8 cellular contexts compared by ENCODE assay signal in the genomic region with DNA sequence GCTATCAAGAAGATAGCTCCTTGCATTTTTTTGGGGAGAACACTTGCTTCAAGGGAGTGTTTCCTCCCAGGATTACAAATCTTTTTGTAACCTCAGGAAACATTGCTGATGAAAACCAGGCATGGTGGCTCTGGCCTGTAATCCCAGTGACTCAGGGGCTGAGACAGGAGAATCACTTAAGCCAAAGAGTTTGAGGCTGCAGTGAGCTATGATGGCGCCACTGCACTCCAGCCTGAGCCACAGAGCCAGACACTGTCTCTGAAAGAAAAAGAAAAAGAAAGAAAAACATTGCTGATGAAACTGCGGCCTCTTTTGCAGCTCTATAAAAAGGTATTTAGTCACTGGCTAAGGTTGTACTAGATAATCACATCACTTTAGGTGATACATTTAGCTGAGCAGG. TPM values are rescaled to one million over a fixed set of nuclear protein-coding genes. Genes with fewer than 3 reads are reported as not detected.
DNase-seq lines count a peak whose midpoint lies in the region; ATAC-seq and TF ChIP-seq lines count a peak whose summit lies in the region.

No MANE protein-coding gene starts in this region.

- peak overlapping the region; percentile 92 to 94 for H3K27ac ChIP-seq in ascending aorta
- no peak overlapping the region for H3K27ac ChIP-seq in mesenchymal stem cell (ENCODE audit: low read length, poor library complexity, severe bottlenecking)

- H3K36me3 ChIP-seq in ascending aorta, result no peaks in the 10 kb centered on the region
- H3K36me3 ChIP-seq in mesenchymal stem cell (ENCODE audit: control insufficient read depth in 1 of 2, insufficient read depth in 2 of 2, low read depth in 1 of 2, low read length in 2 of 2), result no peaks in the 10 kb centered on the region

- H2BK12ac ChIP-seq in mesenchymal stem cell (ENCODE audit: low read length in 2 of 2), result no peak overlapping the region

- H2AK5ac ChIP-seq in mesenchymal stem cell (ENCODE audit: low read length, severe bottlenecking), result no peak overlapping the region

- CTCF ChIA-PET in T-cell (lab: Charles Lee), result no interaction called here

- no peaks in the 10 kb centered on the region for H3K27me3 Mint-ChIP-seq in osteocyte (ENCODE audit: unreplicated experiment)
- no peaks in the 10 kb centered on the region for H3K27me3 Mint-ChIP-seq in T-cell

- no peaks in the 10 kb centered on the region for H3K9me3 Mint-ChIP-seq in osteocyte (ENCODE audit: unreplicated experiment)
- H3K9me3 Mint-ChIP-seq in T-cell, result peaks cover 0 to 6% (median 0%) of the 10 kb centered on the region in 3 donors

- H3K27ac Mint-ChIP-seq in osteocyte (ENCODE audit: unreplicated experiment), result no peak overlapping the region
- H3K27ac Mint-ChIP-seq in T-cell, result no peak overlapping the region

- H3K4me3 ChIP-seq in AG10803 (ENCODE audit: low read length) (no peak overlapping the region; the same call in 1 of the 2 replicates), ascending aorta (peak overlapping the region in 1 of 2 donors; percentile 66), mesenchymal stem cell (ENCODE audit: insufficient read depth in 1 of 2, low read depth in 1 of 2, low read length in 2 of 2) (peak overlapping the region in 1 of 2 experiments; percentile 84)

- H2BK5ac ChIP-seq in mesenchymal stem cell (ENCODE audit: low read depth, low read length, poor library complexity, severe bottlenecking), result no peak overlapping the region

- H3K9me3 ChIP-seq in ascending aorta (peaks cover 0 to 12% of the 10 kb centered on the region in 2 donors), mesenchymal stem cell (ENCODE audit: control insufficient read depth, low read length) (no peaks in the 10 kb centered on the region)

- peak; percentile 86 for DNase-seq in AG10803 (ENCODE audit: low read depth)
- peak; percentile 31 for DNase-seq in HS-27A (ENCODE audit: low read depth)
- DNase-seq in ascending aorta (ENCODE audit: low spot score in 2 of 2), result no peak
- peak; percentile 92 for DNase-seq in mesenchymal stem cell
- no peak for DNase-seq in osteocyte (ENCODE audit: extremely low spot score, unreplicated experiment)
- no peak for DNase-seq in activated CD4-positive, CD25-positive, alpha-beta regulatory T cell (lab: John Stamatoyannopoulos, UW)
- no peak for DNase-seq in T-cell

- peak overlapping the region in 1 of 2 experiments; percentile 37 for H3K4ac ChIP-seq in mesenchymal stem cell (ENCODE audit: low read depth in 1 of 2, low read length in 2 of 2)

- H2BK120ac ChIP-seq in mesenchymal stem cell (ENCODE audit: low read depth, low read length), result no peak overlapping the region

- WGBS in mesenchymal stem cell, result 86% methylated on average over 2 of the region's 2 CpGs

- no peak overlapping the region for H2AFZ ChIP-seq in mesenchymal stem cell (ENCODE audit: low read depth, low read length)

- no peak overlapping the region for H3K18ac ChIP-seq in mesenchymal stem cell (ENCODE audit: low read depth in 1 of 2, low read length in 2 of 2)

- H3K27me3 ChIP-seq in ascending aorta (no peaks in the 10 kb centered on the region), mesenchymal stem cell (ENCODE audit: control insufficient read depth in 1 of 2, insufficient read depth in 1 of 2, low read length in 2 of 2) (no peaks in the 10 kb centered on the region)

- no peak for ATAC-seq in T-cell (replicated peaks in 1 of 4)
- no peak for ATAC-seq in GM19351 (IDR thresholded peaks at IDR 0.05; ENCODE audit: unreplicated experiment)

- no peak overlapping the region for H4K91ac ChIP-seq in mesenchymal stem cell (ENCODE audit: low read length)

- no peak overlapping the region for H2BK15ac ChIP-seq in mesenchymal stem cell (ENCODE audit: low read depth, poor library complexity, severe bottlenecking)

- H3K4me3 Mint-ChIP-seq in osteocyte (ENCODE audit: unreplicated experiment) (no peak overlapping the region), T-cell (no peak overlapping the region)

- H3K4me1 ChIP-seq in ascending aorta, result peaks cover 0 to 3% of the 10 kb centered on the region in 2 donors
- H3K4me1 ChIP-seq in mesenchymal stem cell (ENCODE audit: control insufficient read depth, insufficient read depth, low read depth, low read length), result peaks cover 5% of the 10 kb centered on the region

- H3K79me1 ChIP-seq in mesenchymal stem cell (replicated peaks; ENCODE audit: low read length, poor library complexity, severe bottlenecking), result no peaks in the 10 kb centered on the region

- no peak overlapping the region for H3K23ac ChIP-seq in mesenchymal stem cell (ENCODE audit: low read length in 2 of 2)

- H4K8ac ChIP-seq in mesenchymal stem cell (ENCODE audit: low read length), result no peak overlapping the region

- TF ChIP-seq CTCF in AG10803 (conservative IDR thresholded peaks at IDR 0.05; ENCODE audit: low read length), result peak; percentile 16
- TF ChIP-seq CTCF in ascending aorta (IDR thresholded peaks at IDR 0.05), result no peak
- no peak for TF ChIP-seq CTCF in osteocyte (IDR thresholded peaks at IDR 0.05)

- H3K36me3 Mint-ChIP-seq in osteocyte (ENCODE audit: unreplicated experiment), result no peaks in the 10 kb centered on the region
- H3K36me3 Mint-ChIP-seq in T-cell, result peaks cover 6% of the 10 kb centered on the region

- no peak overlapping the region for H3K14ac ChIP-seq in mesenchymal stem cell (ENCODE audit: low read length in 2 of 2)

- intact Hi-C loops in ascending aorta (cut with DNase I), result no loop called here

- POLR2A ChIA-PET in T-cell (lab: Charles Lee), result interaction anchor here in 1 of 2 donors (0.6 kb wide), 1 partner anchor 12 kb away, joined by 5 read pairs; no protein-coding TSS in a partner anchor

- H3K9ac ChIP-seq in mesenchymal stem cell (ENCODE audit: low read length), result peak overlapping the region; percentile 96

- H3K4me1 Mint-ChIP-seq in osteocyte (ENCODE audit: unreplicated experiment) (peaks cover 17% of the 10 kb centered on the region), T-cell (peaks cover 17 to 46% (median 44%) of the 10 kb centered on the region in 3 donors)

- no peak overlapping the region for H3K4me2 ChIP-seq in mesenchymal stem cell (ENCODE audit: low read length, poor library complexity, severe bottlenecking)

RNA-seq across cellular contexts. Expression of gene RNU1-2, which starts 7.3 kb away (rescaled TPM):
- under 0.01 TPM for total RNA-seq in ascending aorta
- polyA plus RNA-seq in mesenchymal stem cell (2013, experiment 1 of 2), result not detected
- polyA plus RNA-seq in mesenchymal stem cell (2013, experiment 2 of 2), result not detected
- total RNA-seq in osteocyte, result 2,650 and 2,859 TPM in 2 replicates
- 1,000 to 10,000 TPM; 2,148 to 4,743 (median 3,650) TPM for total RNA-seq in T-cell

RNA-seq across cellular contexts. Expression of gene CROCC, which starts 18.7 kb away (rescaled TPM):
- total RNA-seq in ascending aorta (27.0 TPM), osteocyte (31.4 and 34.5 TPM in 2 replicates), T-cell (100 to 1,000 TPM in 1 of 5 donors, 10 to 100 TPM in 4; 59.3 to 104 (median 86.4) TPM)
- 7.4 TPM for polyA plus RNA-seq in mesenchymal stem cell (2013, experiment 1 of 2)
- polyA plus RNA-seq in mesenchymal stem cell (2013, experiment 2 of 2), result 6.9 TPM

Comparison
In these comparisons a context has a peak if more than half of its experiments do, and no peak if none do; other contexts are left out.
1. DNase-seq: peak in AG10803 (single experiment), HS-27A (single experiment) and mesenchymal stem cell (single experiment); none in ascending aorta (0 of 2), osteocyte (single experiment), activated CD4-positive, CD25-positive, alpha-beta regulatory T cell (0 of 4) and T-cell (0 of 34).
2. RNA of gene RNU1-2, which starts 7.3 kb away (total RNA-seq): 2,148 to 4,743 TPM in T-cell and 2,650 to 2,859 TPM in osteocyte; under 0.01 TPM in ascending aorta (single experiment); every median in the first group is over 1,000 times any median in the second.